In the genomic region with DNA sequence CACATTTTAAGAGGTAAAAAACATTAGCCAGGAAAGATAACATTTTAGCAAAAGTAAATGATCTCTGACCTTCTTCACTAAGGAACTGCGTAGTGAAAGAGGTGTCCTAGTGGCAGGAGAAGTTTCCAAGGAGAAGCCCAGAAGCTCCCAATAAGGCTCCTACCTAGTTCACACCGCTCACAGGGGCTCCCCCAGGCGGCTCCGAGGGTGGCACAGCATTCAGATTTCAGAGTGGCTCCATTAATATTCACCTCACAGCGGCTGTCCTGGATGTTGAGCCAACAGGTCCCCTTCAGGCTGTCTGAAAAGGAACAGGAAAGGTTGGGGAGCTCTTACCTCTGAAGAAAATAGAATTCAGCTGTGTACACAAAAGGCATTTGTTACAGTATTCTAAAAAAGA, we compare ENCODE assay signal across 20 cellular contexts.
DNase-seq lines count a peak whose midpoint lies in the region; ATAC-seq and TF ChIP-seq lines count a peak whose summit lies in the region.
"Had no signal": no experiment of that assay in that cellular context is flagged by ENCODE, and none has a peak within 500 bp of the region (broad histone marks: within the 10 kb centered on the region; RNA-seq: fewer than 3 reads in every experiment).

No MANE protein-coding gene starts in this region.

- DNase-seq in cardiac muscle cell (ENCODE audit: low read depth in 1 of 2, low spot score in 1 of 2) = no peak
- DNase-seq in cardiac septum (ENCODE audit: low spot score) = no peak
- DNase-seq in M059J (ENCODE audit: low read depth) = peak; percentile 11
- no peak for DNase-seq in RWPE2 (ENCODE audit: low spot score)
- DNase-seq in NCI-H1417 treated with DMSO at 0.1 percent for 48 hours (lab: John Stamatoyannopoulos, UW) = no peak
- no peak for DNase-seq in tibial nerve (ENCODE audit: low spot score in 2 of 2)
- no peak for DNase-seq in KBM-7
- no peak for DNase-seq in NCI-H774 (lab: John Stamatoyannopoulos, UW)
- DNase-seq: DMS53; GF-D8; MV-4-11; NCI-H1105 treated with DMSO at 0.1 percent for 48 hours; NCI-H187 treated with DMSO at 0.1 percent for 48 hours; NCI-H2171; NCI-H446; NCI-H526; NK-92 treated with Interleukin-12 subunit alpha and Interleukin-12 subunit beta, amount 100 ng/mL, for 24 hours; T-helper 9 cell had no signal

- H3K9me3 ChIP-seq in cardiac muscle cell (ENCODE audit: low read depth) = no peaks in the 10 kb centered on the region
- H3K9me3 ChIP-seq in RWPE2 (ENCODE audit: severe bottlenecking) = no peaks in the 10 kb centered on the region
- H3K9me3 ChIP-seq in tibial nerve = no peaks in the 10 kb centered on the region

- ATAC-seq in RWPE2 (ENCODE audit: low read depth) = no peak
- ATAC-seq: K562, Panc1 had no signal

- H3K36me3 ChIP-seq in cardiac muscle cell (peaks cover 98% of the 10 kb centered on the region), RWPE2 (ENCODE audit: low read depth) (peaks cover 94% of the 10 kb centered on the region), tibial nerve (peaks cover 0 to under 1% (median 0%) of the 10 kb centered on the region in 3 donors)

- TF ChIP-seq CTCF in cardiac muscle cell (IDR thresholded peaks at IDR 0.05; ENCODE audit: low read depth, low read length) (no peak), RWPE2 (IDR thresholded peaks at IDR 0.05; ENCODE audit: poor library complexity, severe bottlenecking) (no peak), tibial nerve (IDR thresholded peaks at IDR 0.05) (no peak)

- H3K27ac ChIP-seq in cardiac muscle cell = peak overlapping the region; percentile 78
- peak overlapping the region; percentile 49 for H3K27ac ChIP-seq in RWPE2 (ENCODE audit: poor library complexity, severe bottlenecking)
- no peak overlapping the region for H3K27ac ChIP-seq in tibial nerve

- H3K27me3 ChIP-seq in cardiac muscle cell (no peaks in the 10 kb centered on the region), RWPE2 (ENCODE audit: insufficient read depth, poor library complexity, severe bottlenecking) (no peaks in the 10 kb centered on the region), tibial nerve (no peaks in the 10 kb centered on the region)

- no peak overlapping the region for H3K4me3 ChIP-seq in cardiac muscle cell
- no peak overlapping the region for H3K4me3 ChIP-seq in RWPE2 (ENCODE audit: severe bottlenecking)
- no peak overlapping the region for H3K4me3 ChIP-seq in tibial nerve
- H3K4me3 ChIP-seq: K562 had no signal

- intact Hi-C loops in cardiac septum (cut with DNase I) = no loop called here

- TF ChIP-seq POLR2A in tibial nerve (IDR thresholded peaks at IDR 0.05) = no peak

- H3K4me1 ChIP-seq in cardiac muscle cell (ENCODE audit: low read depth) (peaks cover 32% of the 10 kb centered on the region), RWPE2 (ENCODE audit: insufficient read depth, poor library complexity, severe bottlenecking) (peaks cover 18% of the 10 kb centered on the region), tibial nerve (no peaks in the 10 kb centered on the region)

- in situ Hi-C loops in KBM-7 (cut with MboI; ENCODE audit: low pct_unique_long_range_greater_than_20kb, low sequenced_read_pairs) = no loop called here

- TF ChIP-seq EP300 in tibial nerve (IDR thresholded peaks at IDR 0.05) = no peak

- 90 to 94% methylated on average over 5 of the region's 5 CpGs for WGBS in tibial nerve, 2 donors

Comparison
In these comparisons a context has a peak if more than half of its experiments do, and no peak if none do; other contexts are left out.
1. H3K27ac ChIP-seq: peak in cardiac muscle cell (single experiment) and RWPE2 (single experiment); none in tibial nerve (0 of 4).